Comparison of ENCODE assay signal across 1 cellular context in genomic region chr4:121381148-121381462, GRCh38.
TF ChIP-seq lines count a peak whose summit lies in the region.

No MANE protein-coding gene starts in this region.

TF ChIP-seq in HepG2, 621 proteins besides CTCF, POLR2A, EP300 and RAD21 (continued from another document):
- TF ChIP-seq BATF2 (CRISPR knock-in tag; IDR thresholded peaks at IDR 0.05) (no peak), SCMH1 (CRISPR knock-in tag; IDR thresholded peaks at IDR 0.05; ENCODE audit: borderline replicate concordance) (no peak), CEBPB (IDR thresholded peaks at IDR 0.05; ENCODE audit: borderline replicate concordance, low read depth, low read length) (peak; percentile 31; the same call in 1 of the 2 replicates), BCLAF1 (IDR thresholded peaks at IDR 0.05) (no peak)
